Comparison of ENCODE assay signal across 10 cellular contexts in genomic region chr11:107562647-107563208, GRCh38. TPM values are rescaled to one million over a fixed set of nuclear protein-coding genes. Genes with fewer than 3 reads are reported as not detected.
DNase-seq lines count a peak whose midpoint lies in the region; ATAC-seq, FAIRE-seq and TF ChIP-seq lines count a peak whose summit lies in the region.
"Had no signal": no experiment of that assay in that cellular context is flagged by ENCODE, and none has a peak within 500 bp of the region (broad histone marks: within the 10 kb centered on the region; RNA-seq: fewer than 3 reads in every experiment).

No MANE protein-coding gene starts in this region.

- no peak for FAIRE-seq in GM12878 (lab: Jason Lieb, UNC)

- DNase-seq in Daoy (ENCODE audit: low read depth) (peak; percentile 88), GM12878 (ENCODE audit: low read depth, low spot score) (no peak), SKM-1 treated with dmso at 0.1 percent for 144 hours (lab: John Stamatoyannopoulos, UW; ENCODE audit: unreplicated experiment) (no peak), ureter (ENCODE audit: low spot score) (no peak), CD1c-positive myeloid dendritic cell (ENCODE audit: extremely low spot score) (no peak), KG1 (lab: John Stamatoyannopoulos, UW) (no peak)
- DNase-seq: effector CD8-positive, alpha-beta T cell; mucosa of descending colon had no signal

- H3K79me2 ChIP-seq in Loucy (ENCODE audit: insufficient read depth, low read length) (peaks cover 32% of the 10 kb centered on the region; the same call in 1 of the 2 replicates), GM12878 (ENCODE audit: control insufficient read depth, insufficient read depth, low read length) (peaks cover 22% of the 10 kb centered on the region)

- intact Hi-C loops in GM12878 (cut with micrococcal nuclease; ENCODE audit: unreplicated experiment): loop anchor here (1.0 to 10.0 kb wide), 4 partner anchors 127 to 442 kb away; partner anchors contain the start of gene CUL5

- peak overlapping the region; percentile 8 to 63 (median 49) for H3K4me3 Mint-ChIP-seq in nephron

- peaks cover 28% of the 10 kb centered on the region for H3K4me1 ChIP-seq in Loucy (ENCODE audit: insufficient read depth, low read length, poor library complexity, severe bottlenecking)
- peaks cover 22% of the 10 kb centered on the region for H3K4me1 ChIP-seq in GM12878 (ENCODE audit: control insufficient read depth, insufficient read depth, low read length)

- WGBS in GM12878 (ENCODE audit: insufficient coverage, insufficient replicate concordance, low lambda C conversion rate, missing lambda C conversion rate): 10% methylated on average over 4 of the region's 4 CpGs

- RAD21 ChIA-PET in GM12878 (lab: Charles Lee; ENCODE audit: unreplicated experiment): interaction anchor here (0.9 to 10.5 kb wide), 18 partner anchors 9 to 521 kb away, joined by 3 to 120 read pairs (median 6); no protein-coding TSS in a partner anchor

- no peaks in the 10 kb centered on the region for H4K20me1 ChIP-seq in Loucy (ENCODE audit: insufficient read depth, low read length, poor library complexity, severe bottlenecking)
- no peaks in the 10 kb centered on the region for H4K20me1 ChIP-seq in GM12878 (ENCODE audit: control insufficient read depth, insufficient read depth)

- no peak for TF ChIP-seq POLR2A in GM12878 (IDR thresholded peaks at IDR 0.05; ENCODE audit: low read depth, low read length)

- H3K27me3 ChIP-seq in Loucy (ENCODE audit: insufficient read depth, low read length, poor library complexity, severe bottlenecking) (no peaks in the 10 kb centered on the region), GM12878 (replicated peaks in 1 of 2; ENCODE audit: control insufficient read depth in 2 of 2, insufficient read depth in 2 of 2, low read length in 1 of 2) (no peaks in the 10 kb centered on the region)

- no peaks in the 10 kb centered on the region for H3K9me2 ChIP-seq in Loucy (replicated peaks; ENCODE audit: low read depth, low read length)

- H3K36me3 Mint-ChIP-seq in nephron (ENCODE audit: low read depth): peaks cover 13% of the 10 kb centered on the region

- peaks cover 42% of the 10 kb centered on the region for H3K4me1 Mint-ChIP-seq in nephron

- no TSS peak for BruUV-seq in GM12878 (replicated peaks; lab: Mats Ljungman, UMichigan)

- no peak for TF ChIP-seq CTCF in Loucy (conservative IDR thresholded peaks at IDR 0.05; ENCODE audit: low read length)
- no peak for TF ChIP-seq CTCF in GM12878 (IDR thresholded peaks at IDR 0.05 in 2 of 3, conservative IDR thresholded peaks at IDR 0.05 in 1 of 3; ENCODE audit: control insufficient read depth in 2 of 3, extremely low read depth in 1 of 3, insufficient read depth in 1 of 3, low read depth in 3 of 3, low read length in 3 of 3)
- TF ChIP-seq CTCF in nephron (IDR thresholded peaks at IDR 0.05; ENCODE audit: unreplicated experiment in 3 of 3): no peak

- H3K4me2 ChIP-seq in Loucy (ENCODE audit: low read depth, low read length, poor library complexity, severe bottlenecking) (peak overlapping the region; percentile 87), GM12878 (ENCODE audit: control insufficient read depth, insufficient read depth) (peak overlapping the region; percentile 81)

- H3K27me3 Mint-ChIP-seq in nephron (ENCODE audit: low read depth): no peaks in the 10 kb centered on the region

- H3K27ac ChIP-seq in GM12878 (ENCODE audit: control insufficient read depth, insufficient read depth): peak overlapping the region; percentile 27; the same call in 1 of the 2 replicates

- no peak for ATAC-seq in GM12878
- ATAC-seq: mucosa of descending colon had no signal

- H3K4me3 ChIP-seq in Loucy (ENCODE audit: low read length, poor library complexity, severe bottlenecking) (peak overlapping the region; percentile 87), GM12878 (no peak overlapping the region)
- H3K4me3 ChIP-seq: mucosa of descending colon had no signal

- in situ Hi-C loops in GM12878 (cut with MboI): no loop called here

- no peaks in the 10 kb centered on the region for H3K9me3 Mint-ChIP-seq in nephron

- CTCF ChIA-PET in GM12878 (lab: Yijun Ruan, JAX): interaction anchor here (0.7 to 21.8 kb wide), 28 partner anchors 10 to 335 kb away, joined by 3 to 536 read pairs (median 6); partner anchors contain the start of gene CWF19L2

- H2AFZ ChIP-seq in Loucy (ENCODE audit: low read length): no peak overlapping the region
- H2AFZ ChIP-seq in GM12878 (ENCODE audit: control insufficient read depth, low read depth, low read length): no peak overlapping the region; the same call in 1 of the 2 replicates

- H3K36me3 ChIP-seq in Loucy (ENCODE audit: insufficient read depth, low read length): no peaks in the 10 kb centered on the region
- H3K36me3 ChIP-seq in GM12878 (ENCODE audit: control insufficient read depth in 2 of 2, insufficient read depth in 2 of 2, low read length in 1 of 2): 0 out of 4 replicates have a peak, but pooled peaks cover 0 to 2% of the 10 kb centered on the region in 2 experiments

- SMC1A ChIA-PET in GM12878 (lab: Charles Lee; ENCODE audit: uncharacterized antibody, unreplicated experiment): interaction anchor here (0.7 to 11.1 kb wide), 29 partner anchors 9 to 301 kb away, joined by 3 to 249 read pairs (median 4); no protein-coding TSS in a partner anchor

- POLR2A ChIA-PET in GM12878 (lab: Charles Lee): interaction anchor here (0.6 to 1.6 kb wide), 4 partner anchors 9 to 126 kb away, joined by 3 to 5 read pairs (median 4); no protein-coding TSS in a partner anchor

- peak overlapping the region in 1 of 3 experiments; percentile 34 for H3K27ac Mint-ChIP-seq in nephron

- H3K9ac ChIP-seq in Loucy (ENCODE audit: low read depth, low read length, poor library complexity, severe bottlenecking) (peak overlapping the region; percentile 74), GM12878 (ENCODE audit: control insufficient read depth, insufficient read depth, low read length) (no peak overlapping the region)

- no peaks in the 10 kb centered on the region for H3F3A ChIP-seq in Loucy (ENCODE audit: low read depth)

- TF ChIP-seq RAD21 in GM12878 (IDR thresholded peaks at IDR 0.05; ENCODE audit: insufficient read depth, low read depth, low read length): no peak

- TF ChIP-seq EP300 in GM12878 (IDR thresholded peaks at IDR 0.05; ENCODE audit: borderline replicate concordance in 1 of 2, control insufficient read depth in 1 of 2, low read depth in 2 of 2, low read length in 2 of 2): no peak

- no peaks in the 10 kb centered on the region for H3K9me3 ChIP-seq in Loucy (ENCODE audit: insufficient read depth, low read depth, low read length)
- H3K9me3 ChIP-seq in GM12878 (replicated peaks; ENCODE audit: control insufficient read depth, insufficient read depth, low read length): no peaks in the 10 kb centered on the region
- H3K9me3 ChIP-seq: mucosa of descending colon had no signal

TF ChIP-seq in GM12878, 131 proteins besides CTCF, POLR2A, EP300 and RAD21:
- TF ChIP-seq SREBF2 (IDR thresholded peaks at IDR 0.05; ENCODE audit: low read length): no peak

RNA-seq across cellular contexts. Expression of gene ALKBH8, which starts 2.8 kb away (rescaled TPM):
- total RNA-seq in Daoy (2014; rRNA removed; shearing (Covaris generic)): 13.6 and 17.7 TPM in 2 replicates
- total RNA-seq in GM12878 (2013; cell fraction: nucleolus; rRNA removed): 21.7 and 25.8 TPM in 2 replicates
- 8.5 TPM in 2 replicates for total RNA-seq in GM12878 (2014; rRNA removed)
- total RNA-seq in GM12878 (2014; rRNA removed; fragmentation: Illumina TruSeq; extraction: Trizol): 12.0 and 13.1 TPM in 2 replicates
- 8.4 and 9.1 TPM in 2 replicates for total RNA-seq in GM12878 (2021)
- 2.3 TPM for polyA plus RNA-seq in GM12878 (2011; ENCODE audit: low read depth)
- 11.0 and 18.1 TPM in 2 replicates for polyA plus RNA-seq in GM12878 (2011; rRNA removed)
- 3.5 and 4.1 TPM in 2 replicates for polyA plus RNA-seq in GM12878 (2011; cell fraction: cytosol; rRNA removed)
- 5.4 and 7.7 TPM in 2 replicates for polyA plus RNA-seq in GM12878 (2011; cell fraction: nucleus; rRNA removed)
- 3.6 and 4.6 TPM in 2 replicates for polyA plus RNA-seq in GM12878 (2012)
- polyA plus RNA-seq in GM12878 (2014; fragmentation: Illumina TruSeq; extraction: Trizol): 12.0 and 12.1 TPM in 2 replicates
- polyA plus RNA-seq in GM12878 (2014; fragmentation: Nextera tagmentation; extraction: Ambion mirVana): 1 to 10 TPM; 4.6 to 4.7 TPM
- polyA plus RNA-seq in GM12878 (2014; rRNA removed): 6.5 and 6.7 TPM in 2 replicates
- polyA plus RNA-seq in GM12878 (2016; fragmentation: Nextera tagmentation; extraction: Ambion mirVana): 10 to 100 TPM; 10.6 to 11.6 TPM
- 8.6 and 14.5 TPM in 2 replicates for polyA minus RNA-seq in GM12878 (2011; rRNA and poly(A)+ RNA removed)
- polyA minus RNA-seq in GM12878 (2011; cell fraction: cytosol; rRNA and poly(A)+ RNA removed): 3.5 and 5.5 TPM in 2 replicates
- 5.8 and 9.8 TPM in 2 replicates for polyA minus RNA-seq in GM12878 (2011; cell fraction: nucleus; rRNA and poly(A)+ RNA removed)
- 13.1 TPM for total RNA-seq in ureter

RNA-seq across cellular contexts. Expression of gene ELMOD1, which starts 28.2 kb away (rescaled TPM):
- 1.0 and 2.6 TPM in 2 replicates for total RNA-seq in Daoy (2014; rRNA removed; shearing (Covaris generic))
- total RNA-seq in GM12878 (2013; cell fraction: nucleolus; rRNA removed): not detected in 2 replicates
- total RNA-seq in GM12878 (2014; rRNA removed) (not detected in 2 replicates), GM12878 (2014; rRNA removed; fragmentation: Illumina TruSeq; extraction: Trizol) (not detected in 2 replicates), GM12878 (2021) (not detected in 2 replicates), ureter (0.39 TPM)
- not detected for polyA plus RNA-seq in GM12878 (2011; ENCODE audit: low read depth)
- polyA plus RNA-seq in GM12878 (2011; rRNA removed) (not detected in 2 replicates), GM12878 (2014; fragmentation: Illumina TruSeq; extraction: Trizol) (not detected in 2 replicates), GM12878 (2014; fragmentation: Nextera tagmentation; extraction: Ambion mirVana) (not detected), GM12878 (2014; rRNA removed) (0.04 TPM in 1 of 2 replicates, not detected in the other), GM12878 (2016; fragmentation: Nextera tagmentation; extraction: Ambion mirVana) (not detected)
- polyA plus RNA-seq in GM12878 (2011; cell fraction: cytosol; rRNA removed): not detected in 2 replicates
- polyA plus RNA-seq in GM12878 (2011; cell fraction: nucleus; rRNA removed): not detected in 2 replicates
- polyA plus RNA-seq in GM12878 (2012): not detected in 2 replicates
- not detected in 2 replicates for polyA minus RNA-seq in GM12878 (2011; rRNA and poly(A)+ RNA removed)
- not detected in 2 replicates for polyA minus RNA-seq in GM12878 (2011; cell fraction: cytosol; rRNA and poly(A)+ RNA removed)
- not detected in 2 replicates for polyA minus RNA-seq in GM12878 (2011; cell fraction: nucleus; rRNA and poly(A)+ RNA removed)
